ENCODE assay signal across 1 cellular context in genomic region chr2:128309341-128310093, GRCh38.
TF ChIP-seq lines count a peak whose summit lies in the region.

No MANE protein-coding gene starts in this region.

TF ChIP-seq in HepG2, 621 proteins besides CTCF, POLR2A, EP300 and RAD21 (continued from another document and continues in another):
- TF ChIP-seq TMF1 (CRISPR knock-in tag; IDR thresholded peaks at IDR 0.05; ENCODE audit: low read depth) (peak; percentile 98), KDM1A (CRISPR knock-in tag; IDR thresholded peaks at IDR 0.05) (peak; percentile 93), ZNF496 (CRISPR knock-in tag; IDR thresholded peaks at IDR 0.05; ENCODE audit: insufficient replicate concordance) (no peak), NRL (CRISPR knock-in tag; IDR thresholded peaks at IDR 0.05; ENCODE audit: borderline replicate concordance) (peak; percentile 99), ZNF256 (CRISPR knock-in tag; conservative IDR thresholded peaks at IDR 0.05) (peak; percentile 85; the same call in 1 of the 2 replicates), ESRRA (CRISPR knock-in tag; IDR thresholded peaks at IDR 0.05; ENCODE audit: low read depth) (peak; percentile 93), ZNF607 (CRISPR knock-in tag; IDR thresholded peaks at IDR 0.05; ENCODE audit: borderline replicate concordance) (peak; percentile 98), THYN1 (CRISPR knock-in tag; IDR thresholded peaks at IDR 0.05; ENCODE audit: borderline replicate concordance, low read depth) (peak; percentile 99), RBFOX2 (IDR thresholded peaks at IDR 0.05; ENCODE audit: low read depth, low read length) (peak; percentile 63), TCF12 (IDR thresholded peaks at IDR 0.05) (no peak), TCF12 (CRISPR knock-in tag; IDR thresholded peaks at IDR 0.05) (peak; percentile 99), SCMH1 (CRISPR knock-in tag; IDR thresholded peaks at IDR 0.05; ENCODE audit: borderline replicate concordance) (no peak), MAFG (CRISPR knock-in tag; IDR thresholded peaks at IDR 0.05) (no peak), ZNF10 (CRISPR knock-in tag; IDR thresholded peaks at IDR 0.05; ENCODE audit: borderline replicate concordance, low read depth) (no peak), HOXA5 (CRISPR knock-in tag; IDR thresholded peaks at IDR 0.05) (peak; percentile 95), SKI (IDR thresholded peaks at IDR 0.05; ENCODE audit: partially characterized antibody) (peak; percentile 93), NFYB (CRISPR knock-in tag; IDR thresholded peaks at IDR 0.05) (0 out of 2 replicates have a peak, but pooled peaks have one; percentile 41), KDM6A (CRISPR knock-in tag; IDR thresholded peaks at IDR 0.05; ENCODE audit: low read depth) (peak; percentile 83), CENPX (CRISPR knock-in tag; IDR thresholded peaks at IDR 0.05) (no peak), ZNF207 (IDR thresholded peaks at IDR 0.05; ENCODE audit: borderline replicate concordance) (no peak), HOXA3 (CRISPR knock-in tag; IDR thresholded peaks at IDR 0.05) (peak; percentile 93), CCDC6 (CRISPR knock-in tag; IDR thresholded peaks at IDR 0.05) (peak; percentile 99), ZBTB1 (CRISPR knock-in tag; IDR thresholded peaks at IDR 0.05; ENCODE audit: borderline replicate concordance) (0 out of 2 replicates have a peak, but pooled peaks have one; percentile 37), KDM2A (CRISPR knock-in tag; IDR thresholded peaks at IDR 0.05; ENCODE audit: borderline replicate concordance, low read depth) (peak; percentile 93; the same call in 1 of the 2 replicates), ZBTB10 (CRISPR knock-in tag; IDR thresholded peaks at IDR 0.05; ENCODE audit: borderline replicate concordance) (peak; percentile 86), JUND (CRISPR knock-in tag; IDR thresholded peaks at IDR 0.05) (peak; percentile 62), MATR3 (CRISPR knock-in tag; IDR thresholded peaks at IDR 0.05) (no peak), TRIM22 (IDR thresholded peaks at IDR 0.05) (no peak), RFX1 (IDR thresholded peaks at IDR 0.05) (no peak), ZNF382 (CRISPR knock-in tag; IDR thresholded peaks at IDR 0.05; ENCODE audit: borderline replicate concordance) (no peak), SOX6 (IDR thresholded peaks at IDR 0.05) (no peak), SOX6 (CRISPR knock-in tag; IDR thresholded peaks at IDR 0.05) (peak; percentile 100), ZNF143 (CRISPR knock-in tag; IDR thresholded peaks at IDR 0.05) (peak; percentile 75), PHF5A (CRISPR knock-in tag; IDR thresholded peaks at IDR 0.05; ENCODE audit: low read depth, unreplicated experiment) (peak; percentile 88), BHLHE40 (IDR thresholded peaks at IDR 0.05; ENCODE audit: low read length) (peak; percentile 100), ZNF3 (CRISPR knock-in tag; IDR thresholded peaks at IDR 0.05) (peak; percentile 80), ZNF350 (CRISPR knock-in tag; IDR thresholded peaks at IDR 0.05; ENCODE audit: borderline replicate concordance, low read depth) (peak; percentile 100), NFKBIZ (CRISPR knock-in tag; IDR thresholded peaks at IDR 0.05) (peak; percentile 80), USF2 (IDR thresholded peaks at IDR 0.05; ENCODE audit: low read depth, low read length) (peak; percentile 97), USF2 (CRISPR knock-in tag; IDR thresholded peaks at IDR 0.05; ENCODE audit: borderline replicate concordance) (peak; percentile 100; the same call in 1 of the 2 replicates)
- TF ChIP-seq, protein P1, sequence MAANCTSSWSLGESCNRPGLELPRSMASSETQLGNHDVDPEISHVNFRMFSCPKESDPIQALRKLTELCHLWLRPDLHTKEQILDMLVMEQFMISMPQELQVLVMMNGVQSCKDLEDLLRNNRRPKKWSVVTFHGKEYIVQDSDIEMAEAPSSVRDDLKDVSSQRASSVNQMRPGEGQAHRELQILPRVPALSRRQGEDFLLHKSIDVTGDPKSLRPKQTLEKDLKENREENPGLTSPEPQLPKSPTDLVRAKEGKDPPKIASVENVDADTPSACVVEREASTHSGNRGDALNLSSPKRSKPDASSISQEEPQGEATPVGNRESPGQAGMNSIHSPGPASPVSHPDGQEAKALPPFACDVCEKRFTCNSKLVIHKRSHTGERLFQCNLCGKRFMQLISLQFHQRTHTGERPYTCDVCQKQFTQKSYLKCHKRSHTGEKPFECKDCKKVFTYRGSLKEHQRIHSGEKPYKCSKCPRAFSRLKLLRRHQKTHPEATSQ (CRISPR knock-in tag; IDR thresholded peaks at IDR 0.05; ENCODE audit: borderline replicate concordance) = peak; percentile 99
- TF ChIP-seq, protein P2, sequence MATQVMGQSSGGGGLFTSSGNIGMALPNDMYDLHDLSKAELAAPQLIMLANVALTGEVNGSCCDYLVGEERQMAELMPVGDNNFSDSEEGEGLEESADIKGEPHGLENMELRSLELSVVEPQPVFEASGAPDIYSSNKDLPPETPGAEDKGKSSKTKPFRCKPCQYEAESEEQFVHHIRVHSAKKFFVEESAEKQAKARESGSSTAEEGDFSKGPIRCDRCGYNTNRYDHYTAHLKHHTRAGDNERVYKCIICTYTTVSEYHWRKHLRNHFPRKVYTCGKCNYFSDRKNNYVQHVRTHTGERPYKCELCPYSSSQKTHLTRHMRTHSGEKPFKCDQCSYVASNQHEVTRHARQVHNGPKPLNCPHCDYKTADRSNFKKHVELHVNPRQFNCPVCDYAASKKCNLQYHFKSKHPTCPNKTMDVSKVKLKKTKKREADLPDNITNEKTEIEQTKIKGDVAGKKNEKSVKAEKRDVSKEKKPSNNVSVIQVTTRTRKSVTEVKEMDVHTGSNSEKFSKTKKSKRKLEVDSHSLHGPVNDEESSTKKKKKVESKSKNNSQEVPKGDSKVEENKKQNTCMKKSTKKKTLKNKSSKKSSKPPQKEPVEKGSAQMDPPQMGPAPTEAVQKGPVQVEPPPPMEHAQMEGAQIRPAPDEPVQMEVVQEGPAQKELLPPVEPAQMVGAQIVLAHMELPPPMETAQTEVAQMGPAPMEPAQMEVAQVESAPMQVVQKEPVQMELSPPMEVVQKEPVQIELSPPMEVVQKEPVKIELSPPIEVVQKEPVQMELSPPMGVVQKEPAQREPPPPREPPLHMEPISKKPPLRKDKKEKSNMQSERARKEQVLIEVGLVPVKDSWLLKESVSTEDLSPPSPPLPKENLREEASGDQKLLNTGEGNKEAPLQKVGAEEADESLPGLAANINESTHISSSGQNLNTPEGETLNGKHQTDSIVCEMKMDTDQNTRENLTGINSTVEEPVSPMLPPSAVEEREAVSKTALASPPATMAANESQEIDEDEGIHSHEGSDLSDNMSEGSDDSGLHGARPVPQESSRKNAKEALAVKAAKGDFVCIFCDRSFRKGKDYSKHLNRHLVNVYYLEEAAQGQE (IDR thresholded peaks at IDR 0.05; ENCODE audit: borderline replicate concordance in 1 of 2, low read depth in 1 of 2, low read length in 2 of 2) = peak in 1 of 2 experiments; percentile 68; a peak in 2 of 4 replicates
- TF ChIP-seq, protein P3, sequence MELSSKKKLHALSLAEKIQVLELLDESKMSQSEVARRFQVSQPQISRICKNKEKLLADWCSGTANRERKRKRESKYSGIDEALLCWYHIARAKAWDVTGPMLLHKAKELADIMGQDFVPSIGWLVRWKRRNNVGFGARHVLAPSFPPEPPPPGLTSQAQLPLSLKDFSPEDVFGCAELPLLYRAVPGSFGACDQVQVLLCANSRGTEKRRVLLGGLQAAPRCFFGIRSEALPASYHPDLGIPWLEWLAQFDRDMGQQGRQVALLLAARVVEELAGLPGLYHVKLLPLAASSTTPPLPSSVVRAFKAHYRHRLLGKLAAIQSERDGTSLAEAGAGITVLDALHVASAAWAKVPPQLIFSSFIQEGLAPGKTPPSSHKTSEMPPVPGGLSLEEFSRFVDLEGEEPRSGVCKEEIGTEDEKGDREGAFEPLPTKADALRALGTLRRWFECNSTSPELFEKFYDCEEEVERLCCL (CRISPR knock-in tag; IDR thresholded peaks at IDR 0.05; ENCODE audit: borderline replicate concordance) = peak; percentile 98
- TF ChIP-seq, protein P4, sequence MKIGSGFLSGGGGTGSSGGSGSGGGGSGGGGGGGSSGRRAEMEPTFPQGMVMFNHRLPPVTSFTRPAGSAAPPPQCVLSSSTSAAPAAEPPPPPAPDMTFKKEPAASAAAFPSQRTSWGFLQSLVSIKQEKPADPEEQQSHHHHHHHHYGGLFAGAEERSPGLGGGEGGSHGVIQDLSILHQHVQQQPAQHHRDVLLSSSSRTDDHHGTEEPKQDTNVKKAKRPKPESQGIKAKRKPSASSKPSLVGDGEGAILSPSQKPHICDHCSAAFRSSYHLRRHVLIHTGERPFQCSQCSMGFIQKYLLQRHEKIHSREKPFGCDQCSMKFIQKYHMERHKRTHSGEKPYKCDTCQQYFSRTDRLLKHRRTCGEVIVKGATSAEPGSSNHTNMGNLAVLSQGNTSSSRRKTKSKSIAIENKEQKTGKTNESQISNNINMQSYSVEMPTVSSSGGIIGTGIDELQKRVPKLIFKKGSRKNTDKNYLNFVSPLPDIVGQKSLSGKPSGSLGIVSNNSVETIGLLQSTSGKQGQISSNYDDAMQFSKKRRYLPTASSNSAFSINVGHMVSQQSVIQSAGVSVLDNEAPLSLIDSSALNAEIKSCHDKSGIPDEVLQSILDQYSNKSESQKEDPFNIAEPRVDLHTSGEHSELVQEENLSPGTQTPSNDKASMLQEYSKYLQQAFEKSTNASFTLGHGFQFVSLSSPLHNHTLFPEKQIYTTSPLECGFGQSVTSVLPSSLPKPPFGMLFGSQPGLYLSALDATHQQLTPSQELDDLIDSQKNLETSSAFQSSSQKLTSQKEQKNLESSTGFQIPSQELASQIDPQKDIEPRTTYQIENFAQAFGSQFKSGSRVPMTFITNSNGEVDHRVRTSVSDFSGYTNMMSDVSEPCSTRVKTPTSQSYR (CRISPR knock-in tag; IDR thresholded peaks at IDR 0.05; ENCODE audit: borderline replicate concordance) = peak; percentile 72; the same call in 1 of the 2 replicates
- TF ChIP-seq, protein P5, sequence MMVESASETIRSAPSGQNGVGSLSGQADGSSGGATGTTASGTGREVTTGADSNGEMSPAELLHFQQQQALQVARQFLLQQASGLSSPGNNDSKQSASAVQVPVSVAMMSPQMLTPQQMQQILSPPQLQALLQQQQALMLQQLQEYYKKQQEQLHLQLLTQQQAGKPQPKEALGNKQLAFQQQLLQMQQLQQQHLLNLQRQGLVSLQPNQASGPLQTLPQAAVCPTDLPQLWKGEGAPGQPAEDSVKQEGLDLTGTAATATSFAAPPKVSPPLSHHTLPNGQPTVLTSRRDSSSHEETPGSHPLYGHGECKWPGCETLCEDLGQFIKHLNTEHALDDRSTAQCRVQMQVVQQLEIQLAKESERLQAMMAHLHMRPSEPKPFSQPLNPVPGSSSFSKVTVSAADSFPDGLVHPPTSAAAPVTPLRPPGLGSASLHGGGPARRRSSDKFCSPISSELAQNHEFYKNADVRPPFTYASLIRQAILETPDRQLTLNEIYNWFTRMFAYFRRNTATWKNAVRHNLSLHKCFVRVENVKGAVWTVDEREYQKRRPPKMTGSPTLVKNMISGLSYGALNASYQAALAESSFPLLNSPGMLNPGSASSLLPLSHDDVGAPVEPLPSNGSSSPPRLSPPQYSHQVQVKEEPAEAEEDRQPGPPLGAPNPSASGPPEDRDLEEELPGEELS (CRISPR knock-in tag; IDR thresholded peaks at IDR 0.05) = peak; percentile 99
- TF ChIP-seq, protein P6, sequence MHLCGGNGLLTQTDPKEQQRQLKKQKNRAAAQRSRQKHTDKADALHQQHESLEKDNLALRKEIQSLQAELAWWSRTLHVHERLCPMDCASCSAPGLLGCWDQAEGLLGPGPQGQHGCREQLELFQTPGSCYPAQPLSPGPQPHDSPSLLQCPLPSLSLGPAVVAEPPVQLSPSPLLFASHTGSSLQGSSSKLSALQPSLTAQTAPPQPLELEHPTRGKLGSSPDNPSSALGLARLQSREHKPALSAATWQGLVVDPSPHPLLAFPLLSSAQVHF (CRISPR knock-in tag; IDR thresholded peaks at IDR 0.05) = peak; percentile 76; the same call in 1 of the 2 replicates
